ENCODE assay signal across 8 cellular contexts in the genomic region with DNA sequence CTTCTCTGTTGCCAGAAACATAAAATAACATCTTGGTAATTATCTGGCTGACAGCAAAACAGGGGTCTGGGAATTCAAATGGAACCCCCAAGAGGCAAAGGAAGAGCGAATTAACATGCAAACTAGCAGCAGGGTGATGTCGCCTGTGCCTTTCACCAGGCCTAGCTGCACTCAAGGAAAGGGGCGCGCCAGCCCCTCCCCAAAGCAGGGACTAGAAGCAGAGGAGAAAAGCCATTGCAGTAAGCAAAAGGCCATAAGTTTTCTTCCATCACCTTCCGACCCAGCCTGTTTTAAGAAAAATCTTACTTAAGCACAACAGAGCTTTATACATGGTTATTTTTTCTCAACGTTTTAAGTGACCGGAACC. TPM values are rescaled to one million over a fixed set of nuclear protein-coding genes. Genes with fewer than 3 reads are reported as not detected.
DNase-seq lines count a peak whose midpoint lies in the region; ATAC-seq and TF ChIP-seq lines count a peak whose summit lies in the region.

No MANE protein-coding gene starts in this region.

- DNase-seq in GM12865 (ENCODE audit: low read depth) (no peak), LNCaP clone FGC (ENCODE audit: low read depth) (no peak), coronary artery (ENCODE audit: low spot score) (no peak), natural killer cell (no peak), ureter (ENCODE audit: low spot score) (no peak), NCI-H1092 treated with DMSO at 0.1 percent for 48 hours (lab: John Stamatoyannopoulos, UW) (no peak), RKO (ENCODE audit: low spot score) (no peak)

- peak overlapping the region; percentile 92 to 97 for H3K27ac Mint-ChIP-seq in natural killer cell

- peak; percentile 23 for ATAC-seq in GM21717 (IDR thresholded peaks at IDR 0.05; ENCODE audit: unreplicated experiment)
- peak in 1 of 3 donors; percentile 8 for ATAC-seq in natural killer cell

- peaks cover 33 to 37% of the 10 kb centered on the region in 2 donors for H3K4me1 Mint-ChIP-seq in natural killer cell

- peaks cover 0 to 6% of the 10 kb centered on the region in 2 donors for H3K27me3 Mint-ChIP-seq in natural killer cell (ENCODE audit: low read depth in 2 of 2)

- TF ChIP-seq CTCF in GM12865 (IDR thresholded peaks at IDR 0.05; ENCODE audit: insufficient read depth, low read depth, low read length, missing control alignments) (no peak), LNCaP clone FGC (IDR thresholded peaks at IDR 0.05; ENCODE audit: control insufficient read depth, extremely low read depth, insufficient read depth) (no peak), coronary artery (IDR thresholded peaks at IDR 0.05) (no peak), natural killer cell (IDR thresholded peaks at IDR 0.05) (no peak)

- peak overlapping the region; percentile 97 for H3K4me3 Mint-ChIP-seq in natural killer cell

- no peaks in the 10 kb centered on the region for H3K36me3 Mint-ChIP-seq in natural killer cell

- intact Hi-C loops in natural killer cell (cut with micrococcal nuclease): loop anchor here (1.0 to 2.0 kb wide), 2 partner anchors 205 to 380 kb away; partner anchors contain the start of genes CERT1, HMGCR and POLK

- H3K4me3 ChIP-seq in GM12865 (ENCODE audit: low read depth, low read length) (peak overlapping the region; percentile 81), LNCaP clone FGC (ENCODE audit: low read depth, low read length) (peak overlapping the region; percentile 70), coronary artery (peak overlapping the region; percentile 90)

- H3K9me3 Mint-ChIP-seq in natural killer cell: no peaks in the 10 kb centered on the region

- H3K27ac ChIP-seq in coronary artery: peak overlapping the region; percentile 14 to 95

RNA-seq across cellular contexts. Expression of gene POC5, which starts 0.5 kb away (rescaled TPM):
- total RNA-seq in natural killer cell (10 to 100 TPM; 12.4 to 16.6 (median 12.5) TPM), ureter (15.1 TPM)
